1 cellular context compared by ENCODE assay signal in genomic region chr1:205484985-205485967, GRCh38.
TF ChIP-seq lines count a peak whose summit lies in the region.

No MANE protein-coding gene starts in this region.

TF ChIP-seq in SK-N-SH, 30 proteins besides CTCF, POLR2A, EP300 and RAD21 (continued from another document):
- TF ChIP-seq TAF1 (IDR thresholded peaks at IDR 0.05; ENCODE audit: borderline replicate concordance, low read depth, low read length), result no peak
- TF ChIP-seq POLR2AphosphoS5 (IDR thresholded peaks at IDR 0.05; ENCODE audit: low read depth, low read length), result no peak
- no peak for TF ChIP-seq TEAD4 (IDR thresholded peaks at IDR 0.05; ENCODE audit: borderline replicate concordance, insufficient read depth)
- TF ChIP-seq, protein P1, sequence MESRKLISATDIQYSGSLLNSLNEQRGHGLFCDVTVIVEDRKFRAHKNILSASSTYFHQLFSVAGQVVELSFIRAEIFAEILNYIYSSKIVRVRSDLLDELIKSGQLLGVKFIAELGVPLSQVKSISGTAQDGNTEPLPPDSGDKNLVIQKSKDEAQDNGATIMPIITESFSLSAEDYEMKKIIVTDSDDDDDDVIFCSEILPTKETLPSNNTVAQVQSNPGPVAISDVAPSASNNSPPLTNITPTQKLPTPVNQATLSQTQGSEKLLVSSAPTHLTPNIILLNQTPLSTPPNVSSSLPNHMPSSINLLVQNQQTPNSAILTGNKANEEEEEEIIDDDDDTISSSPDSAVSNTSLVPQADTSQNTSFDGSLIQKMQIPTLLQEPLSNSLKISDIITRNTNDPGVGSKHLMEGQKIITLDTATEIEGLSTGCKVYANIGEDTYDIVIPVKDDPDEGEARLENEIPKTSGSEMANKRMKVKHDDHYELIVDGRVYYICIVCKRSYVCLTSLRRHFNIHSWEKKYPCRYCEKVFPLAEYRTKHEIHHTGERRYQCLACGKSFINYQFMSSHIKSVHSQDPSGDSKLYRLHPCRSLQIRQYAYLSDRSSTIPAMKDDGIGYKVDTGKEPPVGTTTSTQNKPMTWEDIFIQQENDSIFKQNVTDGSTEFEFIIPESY (IDR thresholded peaks at IDR 0.05; ENCODE audit: borderline replicate concordance, low read depth), result no peak
- TF ChIP-seq RXRA (IDR thresholded peaks at IDR 0.05; ENCODE audit: borderline replicate concordance, low read depth), result no peak
- TF ChIP-seq RFX5 (IDR thresholded peaks at IDR 0.05; ENCODE audit: low read length), result no peak
- TF ChIP-seq ELF1 (IDR thresholded peaks at IDR 0.05), result no peak
- TF ChIP-seq MXI1 (IDR thresholded peaks at IDR 0.05; ENCODE audit: low read depth, low read length), result no peak
- no peak for TF ChIP-seq NRF1 (IDR thresholded peaks at IDR 0.05; ENCODE audit: low read depth, low read length)
TF ChIP-seq in SK-N-SH: peak in this region for 5.
